Comparison of ENCODE assay signal across 1 cellular context in the genomic region with DNA sequence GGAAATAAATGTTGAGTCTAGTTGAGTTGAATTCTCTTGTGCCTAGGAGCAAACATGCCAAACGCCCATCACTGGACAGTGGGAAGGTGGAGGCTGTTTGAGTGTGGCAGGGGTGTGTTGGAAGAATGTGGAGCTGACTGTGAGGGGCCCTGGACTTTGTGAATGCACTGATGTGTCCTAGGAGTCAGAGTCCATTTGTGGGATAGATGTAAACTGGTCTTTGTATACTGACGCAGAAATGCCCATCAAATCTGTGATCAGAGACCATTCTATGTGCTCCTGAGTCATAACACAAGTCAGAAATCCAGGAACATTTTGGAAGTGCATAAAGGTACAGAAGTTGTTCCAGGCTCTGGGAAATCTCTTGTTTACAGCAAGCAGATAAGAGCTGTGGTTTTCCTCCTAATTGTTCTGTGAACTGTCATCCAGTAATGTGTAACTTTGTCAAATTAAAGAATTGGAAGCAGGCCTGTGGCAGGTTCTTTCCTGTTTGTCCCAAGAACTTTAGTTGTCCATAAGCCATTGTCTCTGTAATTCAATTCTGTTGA.
TF ChIP-seq lines count a peak whose summit lies in the region.

No MANE protein-coding gene starts in this region.

TF ChIP-seq in HepG2, 621 proteins besides CTCF, POLR2A, EP300 and RAD21 (continued from another document and continues in another):
- no peak for TF ChIP-seq WIZ (CRISPR knock-in tag; IDR thresholded peaks at IDR 0.05)
- no peak for TF ChIP-seq ZBTB14 (CRISPR knock-in tag; IDR thresholded peaks at IDR 0.05)
- TF ChIP-seq ZNF547 (CRISPR knock-in tag; IDR thresholded peaks at IDR 0.05): no peak
- peak; percentile 59; the same call in 1 of the 2 replicates for TF ChIP-seq ZFP1 (CRISPR knock-in tag; IDR thresholded peaks at IDR 0.05)
- TF ChIP-seq HOXA3 (CRISPR knock-in tag; IDR thresholded peaks at IDR 0.05): peak; percentile 55; the same call in 1 of the 2 replicates
- TF ChIP-seq GATAD1 (CRISPR knock-in tag; IDR thresholded peaks at IDR 0.05): no peak
- no peak for TF ChIP-seq ARNT2 (CRISPR knock-in tag; IDR thresholded peaks at IDR 0.05; ENCODE audit: low read depth)
- TF ChIP-seq TAF1 (CRISPR knock-in tag; IDR thresholded peaks at IDR 0.05): no peak
- TF ChIP-seq ZFYVE20 (CRISPR knock-in tag; IDR thresholded peaks at IDR 0.05; ENCODE audit: borderline replicate concordance, low read depth): no peak
- no peak for TF ChIP-seq ZNF224 (CRISPR knock-in tag; IDR thresholded peaks at IDR 0.05)
- TF ChIP-seq ZNF382 (CRISPR knock-in tag; IDR thresholded peaks at IDR 0.05; ENCODE audit: borderline replicate concordance): no peak
- TF ChIP-seq PRMT3 (CRISPR knock-in tag; IDR thresholded peaks at IDR 0.05; ENCODE audit: borderline replicate concordance, low read depth): no peak
- TF ChIP-seq PPARG (CRISPR knock-in tag; conservative IDR thresholded peaks at IDR 0.05): no peak; the same call in 1 of the 2 replicates
- no peak for TF ChIP-seq ZNF20 (CRISPR knock-in tag; IDR thresholded peaks at IDR 0.05)
- no peak for TF ChIP-seq ZNF329 (CRISPR knock-in tag; IDR thresholded peaks at IDR 0.05; ENCODE audit: low read depth)
- no peak for TF ChIP-seq GTF3A (CRISPR knock-in tag; conservative IDR thresholded peaks at IDR 0.05)
- no peak for TF ChIP-seq ZNF782 (CRISPR knock-in tag; IDR thresholded peaks at IDR 0.05; ENCODE audit: borderline replicate concordance)
- 0 out of 2 replicates have a peak, but pooled peaks have one; percentile 27 for TF ChIP-seq LCORL (IDR thresholded peaks at IDR 0.05)
- TF ChIP-seq LCORL (CRISPR knock-in tag; IDR thresholded peaks at IDR 0.05): peak; percentile 90
- no peak for TF ChIP-seq NFKBIZ (CRISPR knock-in tag; IDR thresholded peaks at IDR 0.05)
- TF ChIP-seq PITX1 (CRISPR knock-in tag; IDR thresholded peaks at IDR 0.05): no peak
- 0 out of 2 replicates have a peak, but pooled peaks have one; percentile 61 for TF ChIP-seq ARID2 (CRISPR knock-in tag; IDR thresholded peaks at IDR 0.05; ENCODE audit: borderline replicate concordance)
- TF ChIP-seq HHEX (CRISPR knock-in tag; IDR thresholded peaks at IDR 0.05): no peak
- no peak for TF ChIP-seq HOXA7 (CRISPR knock-in tag; IDR thresholded peaks at IDR 0.05)
- no peak for TF ChIP-seq ZNF839 (CRISPR knock-in tag; IDR thresholded peaks at IDR 0.05; ENCODE audit: borderline replicate concordance)
- TF ChIP-seq ZFP36 (IDR thresholded peaks at IDR 0.05; ENCODE audit: borderline replicate concordance, low read depth, low read length, partially characterized antibody): no peak
- TF ChIP-seq GPN1 (CRISPR knock-in tag; IDR thresholded peaks at IDR 0.05; ENCODE audit: borderline replicate concordance): no peak
- no peak for TF ChIP-seq NFRKB (IDR thresholded peaks at IDR 0.05)
- TF ChIP-seq, protein P1, sequence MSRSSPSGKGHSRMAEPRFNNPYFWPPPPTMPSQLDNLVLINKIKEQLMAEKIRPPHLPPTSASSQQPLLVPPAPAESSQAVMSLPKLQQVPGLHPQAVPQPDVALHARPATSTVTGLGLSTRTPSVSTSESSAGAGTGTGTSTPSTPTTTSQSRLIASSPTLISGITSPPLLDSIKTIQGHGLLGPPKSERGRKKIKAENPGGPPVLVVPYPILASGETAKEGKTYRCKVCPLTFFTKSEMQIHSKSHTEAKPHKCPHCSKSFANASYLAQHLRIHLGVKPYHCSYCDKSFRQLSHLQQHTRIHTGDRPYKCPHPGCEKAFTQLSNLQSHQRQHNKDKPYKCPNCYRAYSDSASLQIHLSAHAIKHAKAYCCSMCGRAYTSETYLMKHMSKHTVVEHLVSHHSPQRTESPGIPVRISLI (CRISPR knock-in tag; IDR thresholded peaks at IDR 0.05; ENCODE audit: borderline replicate concordance): no peak
- TF ChIP-seq ZNF101 (CRISPR knock-in tag; IDR thresholded peaks at IDR 0.05; ENCODE audit: borderline replicate concordance, low read depth): no peak
- no peak for TF ChIP-seq ZNF512 (CRISPR knock-in tag; IDR thresholded peaks at IDR 0.05)
- TF ChIP-seq SNAPC5 (CRISPR knock-in tag; IDR thresholded peaks at IDR 0.05; ENCODE audit: borderline replicate concordance): no peak
- TF ChIP-seq FOXA3 (CRISPR knock-in tag; IDR thresholded peaks at IDR 0.05): peak; percentile 64
- no peak for TF ChIP-seq ZNF562 (CRISPR knock-in tag; IDR thresholded peaks at IDR 0.05; ENCODE audit: borderline replicate concordance)
- TF ChIP-seq BRD4 (CRISPR knock-in tag; IDR thresholded peaks at IDR 0.05): no peak
- no peak for TF ChIP-seq ZNF678 (CRISPR knock-in tag; IDR thresholded peaks at IDR 0.05)
- no peak for TF ChIP-seq ZNF569 (CRISPR knock-in tag; IDR thresholded peaks at IDR 0.05; ENCODE audit: borderline replicate concordance)
- TF ChIP-seq, protein P2, sequence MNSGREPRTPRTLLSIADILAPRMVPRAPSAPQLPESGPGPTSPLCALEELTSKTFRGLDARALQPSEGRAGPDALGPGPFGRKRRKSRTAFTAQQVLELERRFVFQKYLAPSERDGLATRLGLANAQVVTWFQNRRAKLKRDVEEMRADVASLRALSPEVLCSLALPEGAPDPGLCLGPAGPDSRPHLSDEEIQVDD (CRISPR knock-in tag; IDR thresholded peaks at IDR 0.05; ENCODE audit: borderline replicate concordance): no peak
- TF ChIP-seq, protein P3, sequence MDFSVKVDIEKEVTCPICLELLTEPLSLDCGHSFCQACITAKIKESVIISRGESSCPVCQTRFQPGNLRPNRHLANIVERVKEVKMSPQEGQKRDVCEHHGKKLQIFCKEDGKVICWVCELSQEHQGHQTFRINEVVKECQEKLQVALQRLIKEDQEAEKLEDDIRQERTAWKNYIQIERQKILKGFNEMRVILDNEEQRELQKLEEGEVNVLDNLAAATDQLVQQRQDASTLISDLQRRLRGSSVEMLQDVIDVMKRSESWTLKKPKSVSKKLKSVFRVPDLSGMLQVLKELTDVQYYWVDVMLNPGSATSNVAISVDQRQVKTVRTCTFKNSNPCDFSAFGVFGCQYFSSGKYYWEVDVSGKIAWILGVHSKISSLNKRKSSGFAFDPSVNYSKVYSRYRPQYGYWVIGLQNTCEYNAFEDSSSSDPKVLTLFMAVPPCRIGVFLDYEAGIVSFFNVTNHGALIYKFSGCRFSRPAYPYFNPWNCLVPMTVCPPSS (IDR thresholded peaks at IDR 0.05): no peak
- no peak for TF ChIP-seq SMAD1 (CRISPR knock-in tag; IDR thresholded peaks at IDR 0.05; ENCODE audit: borderline replicate concordance, low read depth)
- TF ChIP-seq, protein P4, sequence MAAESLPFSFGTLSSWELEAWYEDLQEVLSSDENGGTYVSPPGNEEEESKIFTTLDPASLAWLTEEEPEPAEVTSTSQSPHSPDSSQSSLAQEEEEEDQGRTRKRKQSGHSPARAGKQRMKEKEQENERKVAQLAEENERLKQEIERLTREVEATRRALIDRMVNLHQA (CRISPR knock-in tag; IDR thresholded peaks at IDR 0.05): no peak
- TF ChIP-seq BHLHE40 (IDR thresholded peaks at IDR 0.05; ENCODE audit: low read length): no peak
- no peak for TF ChIP-seq ZNF10 (CRISPR knock-in tag; IDR thresholded peaks at IDR 0.05; ENCODE audit: borderline replicate concordance, low read depth)
- 0 out of 2 replicates have a peak, but pooled peaks have one; percentile 54 for TF ChIP-seq HOXA5 (CRISPR knock-in tag; IDR thresholded peaks at IDR 0.05)
- TF ChIP-seq HNF4A (CRISPR knock-in tag; IDR thresholded peaks at IDR 0.05): peak; percentile 90
- TF ChIP-seq ZZZ3 (CRISPR knock-in tag; IDR thresholded peaks at IDR 0.05; ENCODE audit: borderline replicate concordance): no peak
- TF ChIP-seq, protein P5, sequence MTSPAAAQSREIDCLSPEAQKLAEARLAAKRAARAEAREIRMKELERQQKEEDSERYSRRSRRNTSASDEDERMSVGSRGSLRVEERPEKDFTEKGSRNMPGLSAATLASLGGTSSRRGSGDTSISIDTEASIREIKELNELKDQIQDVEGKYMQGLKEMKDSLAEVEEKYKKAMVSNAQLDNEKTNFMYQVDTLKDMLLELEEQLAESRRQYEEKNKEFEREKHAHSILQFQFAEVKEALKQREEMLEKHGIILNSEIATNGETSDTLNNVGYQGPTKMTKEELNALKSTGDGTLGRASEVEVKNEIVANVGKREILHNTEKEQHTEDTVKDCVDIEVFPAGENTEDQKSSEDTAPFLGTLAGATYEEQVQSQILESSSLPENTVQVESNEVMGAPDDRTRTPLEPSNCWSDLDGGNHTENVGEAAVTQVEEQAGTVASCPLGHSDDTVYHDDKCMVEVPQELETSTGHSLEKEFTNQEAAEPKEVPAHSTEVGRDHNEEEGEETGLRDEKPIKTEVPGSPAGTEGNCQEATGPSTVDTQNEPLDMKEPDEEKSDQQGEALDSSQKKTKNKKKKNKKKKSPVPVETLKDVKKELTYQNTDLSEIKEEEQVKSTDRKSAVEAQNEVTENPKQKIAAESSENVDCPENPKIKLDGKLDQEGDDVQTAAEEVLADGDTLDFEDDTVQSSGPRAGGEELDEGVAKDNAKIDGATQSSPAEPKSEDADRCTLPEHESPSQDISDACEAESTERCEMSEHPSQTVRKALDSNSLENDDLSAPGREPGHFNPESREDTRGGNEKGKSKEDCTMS (CRISPR knock-in tag; conservative IDR thresholded peaks at IDR 0.05): no peak
- TF ChIP-seq BCL6 (CRISPR knock-in tag; IDR thresholded peaks at IDR 0.05): no peak; the same call in 1 of the 2 replicates
- no peak for TF ChIP-seq NBN (conservative IDR thresholded peaks at IDR 0.05)
- TF ChIP-seq, protein P6, sequence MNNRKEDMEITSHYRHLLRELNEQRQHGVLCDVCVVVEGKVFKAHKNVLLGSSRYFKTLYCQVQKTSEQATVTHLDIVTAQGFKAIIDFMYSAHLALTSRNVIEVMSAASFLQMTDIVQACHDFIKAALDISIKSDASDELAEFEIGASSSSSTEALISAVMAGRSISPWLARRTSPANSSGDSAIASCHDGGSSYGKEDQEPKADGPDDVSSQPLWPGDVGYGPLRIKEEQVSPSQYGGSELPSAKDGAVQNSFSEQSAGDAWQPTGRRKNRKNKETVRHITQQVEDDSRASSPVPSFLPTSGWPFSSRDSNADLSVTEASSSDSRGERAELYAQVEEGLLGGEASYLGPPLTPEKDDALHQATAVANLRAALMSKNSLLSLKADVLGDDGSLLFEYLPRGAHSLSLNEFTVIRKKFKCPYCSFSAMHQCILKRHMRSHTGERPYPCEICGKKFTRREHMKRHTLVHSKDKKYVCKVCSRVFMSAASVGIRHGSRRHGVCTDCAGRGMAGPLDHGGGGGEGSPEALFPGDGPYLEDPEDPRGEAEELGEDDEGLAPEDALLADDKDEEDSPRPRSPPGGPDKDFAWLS (CRISPR knock-in tag; IDR thresholded peaks at IDR 0.05; ENCODE audit: borderline replicate concordance): no peak
- TF ChIP-seq SOX13 (IDR thresholded peaks at IDR 0.05): no peak
- TF ChIP-seq SOX13 (CRISPR knock-in tag; conservative IDR thresholded peaks at IDR 0.05 in 1 of 2, IDR thresholded peaks at IDR 0.05 in 1 of 2): peak in 1 of 2 experiments; percentile 43; a peak in 1 of 4 replicates
- no peak for TF ChIP-seq ZNF326 (CRISPR knock-in tag; IDR thresholded peaks at IDR 0.05; ENCODE audit: borderline replicate concordance)
- no peak for TF ChIP-seq MYNN (CRISPR knock-in tag; IDR thresholded peaks at IDR 0.05; ENCODE audit: low read depth)
- no peak for TF ChIP-seq NFIC (IDR thresholded peaks at IDR 0.05; ENCODE audit: low read length)
- 0 out of 2 replicates have a peak, but pooled peaks have one; percentile 31 for TF ChIP-seq ZNF430 (CRISPR knock-in tag; IDR thresholded peaks at IDR 0.05)
- TF ChIP-seq EED (CRISPR knock-in tag; IDR thresholded peaks at IDR 0.05): no peak
- TF ChIP-seq ZBTB20 (CRISPR knock-in tag; IDR thresholded peaks at IDR 0.05; ENCODE audit: borderline replicate concordance, low read depth): peak; percentile 45; the same call in 1 of the 2 replicates
- no peak for TF ChIP-seq IRX3 (CRISPR knock-in tag; IDR thresholded peaks at IDR 0.05; ENCODE audit: borderline replicate concordance, low read depth)
